In genomic region chr17:34177642-34178041, GRCh38 we compare ENCODE assay signal across 15 cellular contexts.
A peak's percentile ranks its signal among the peaks of the same experiment; 100 is the strongest.
DNase-seq lines count a peak whose midpoint lies in the region; ATAC-seq and TF ChIP-seq lines count a peak whose summit lies in the region.
"Had no signal": no experiment of that assay in that cellular context is flagged by ENCODE, and none has a peak within 500 bp of the region (broad histone marks: within the 10 kb centered on the region; RNA-seq: fewer than 3 reads in every experiment).

No MANE protein-coding gene starts in this region.

- H3K4me3 Mint-ChIP-seq in dendritic cell treated with granulocyte-macrophage colony-stimulating factor and Interleukin-4, amounts not matched to agents 40 ng/mL and 50 ng/mL, for 4 days: no peak overlapping the region
- H3K4me3 Mint-ChIP-seq: activated naive CD8-positive, alpha-beta T cell treated with anti-CD3 and anti-CD28 coated beads, Interleukin-2, amount 50 U/mL, for 24 hours; CD4-positive, CD25-positive, alpha-beta regulatory T cell; T-cell had no signal

- peaks cover 43% of the 10 kb centered on the region for H3K4me1 Mint-ChIP-seq in dendritic cell treated with granulocyte-macrophage colony-stimulating factor and Interleukin-4, amounts not matched to agents 40 ng/mL and 50 ng/mL, for 4 days (ENCODE audit: low read depth)
- H3K4me1 Mint-ChIP-seq: activated naive CD8-positive, alpha-beta T cell treated with anti-CD3 and anti-CD28 coated beads, Interleukin-2, amount 50 U/mL, for 24 hours; CD4-positive, CD25-positive, alpha-beta regulatory T cell; T-cell had no signal

- no peaks in the 10 kb centered on the region for H3K9me3 Mint-ChIP-seq in dendritic cell treated with granulocyte-macrophage colony-stimulating factor and Interleukin-4, amounts not matched to agents 40 ng/mL and 50 ng/mL, for 4 days
- H3K9me3 Mint-ChIP-seq: activated naive CD8-positive, alpha-beta T cell treated with anti-CD3 and anti-CD28 coated beads, Interleukin-2, amount 50 U/mL, for 24 hours; CD4-positive, CD25-positive, alpha-beta regulatory T cell; T-cell had no signal

- intact Hi-C loops in dendritic cell treated with granulocyte-macrophage colony-stimulating factor and Interleukin-4, amounts not matched to agents 40 ng/mL and 50 ng/mL, for 4 days (cut with micrococcal nuclease): loop anchor here (10.0 kb wide), 1 partner anchor 337 kb away; no protein-coding TSS in a partner anchor

- no peak for ATAC-seq in GM21619 (IDR thresholded peaks at IDR 0.05; ENCODE audit: unreplicated experiment)
- ATAC-seq: activated naive CD8-positive, alpha-beta T cell treated with anti-CD3 and anti-CD28 coated beads, Interleukin-2, amount 50 U/mL, for 24 hours; T-cell had no signal

- H3K27me3 Mint-ChIP-seq in dendritic cell treated with granulocyte-macrophage colony-stimulating factor and Interleukin-4, amounts not matched to agents 40 ng/mL and 50 ng/mL, for 4 days: peaks cover 6% of the 10 kb centered on the region

- H3K36me3 Mint-ChIP-seq in dendritic cell treated with granulocyte-macrophage colony-stimulating factor and Interleukin-4, amounts not matched to agents 40 ng/mL and 50 ng/mL, for 4 days (ENCODE audit: low read depth): no peaks in the 10 kb centered on the region
- H3K36me3 Mint-ChIP-seq: CD4-positive, CD25-positive, alpha-beta regulatory T cell; T-cell had no signal

- peak; percentile 46 for DNase-seq in AG09319 (ENCODE audit: extremely low read depth, low read depth)
- DNase-seq in HCEC 1CT: peak; percentile 87
- DNase-seq in lung microvascular endothelial cell (ENCODE audit: low read depth in 2 of 2): peak; percentile 62 to 88
- DNase-seq in activated CD4-positive, alpha-beta T cell treated with anti-CD3 and anti-CD28 coated beads for 4 hours: no peak
- no peak for DNase-seq in cerebellar cortex (ENCODE audit: low spot score)
- no peak for DNase-seq in Kasumi-1 (lab: John Stamatoyannopoulos, UW)
- DNase-seq: activated naive CD8-positive, alpha-beta T cell treated with anti-CD3 and anti-CD28 coated beads, Interleukin-2, amount 50 U/mL, for 24 hours; activated T-cell treated with anti-CD3 and anti-CD28 coated beads for 4 hours; CD4-positive, CD25-positive, alpha-beta regulatory T cell; NCI-H146; NCI-H524; stimulated activated CD4-positive, alpha-beta T cell treated with anti-CD3 and anti-CD28 coated beads, Interleukin-12 subunit alpha, Interleukin-12 subunit beta, amount 100 ng/mL, for 4 hours; T-cell had no signal

- TF ChIP-seq CTCF in AG09319 (IDR thresholded peaks at IDR 0.05; ENCODE audit: low read depth, low read length): no peak

- H3K27ac Mint-ChIP-seq in dendritic cell treated with granulocyte-macrophage colony-stimulating factor and Interleukin-4, amounts not matched to agents 40 ng/mL and 50 ng/mL, for 4 days: peak overlapping the region; percentile 20
- H3K27ac Mint-ChIP-seq: activated naive CD8-positive, alpha-beta T cell treated with anti-CD3 and anti-CD28 coated beads, Interleukin-2, amount 50 U/mL, for 24 hours; CD4-positive, CD25-positive, alpha-beta regulatory T cell; T-cell had no signal

Comparison
In these comparisons a context has a peak if more than half of its experiments do, and no peak if none do; other contexts are left out.
1. DNase-seq: peak in AG09319 (single experiment), HCEC 1CT (single experiment) and lung microvascular endothelial cell (2 of 2); none in activated CD4-positive, alpha-beta T cell treated with anti-CD3 and anti-CD28 coated beads for 4 hours (0 of 2), cerebellar cortex (single experiment) and Kasumi-1 (0 of 2).